ENCODE assay signal across 34 cellular contexts in the genomic region with DNA sequence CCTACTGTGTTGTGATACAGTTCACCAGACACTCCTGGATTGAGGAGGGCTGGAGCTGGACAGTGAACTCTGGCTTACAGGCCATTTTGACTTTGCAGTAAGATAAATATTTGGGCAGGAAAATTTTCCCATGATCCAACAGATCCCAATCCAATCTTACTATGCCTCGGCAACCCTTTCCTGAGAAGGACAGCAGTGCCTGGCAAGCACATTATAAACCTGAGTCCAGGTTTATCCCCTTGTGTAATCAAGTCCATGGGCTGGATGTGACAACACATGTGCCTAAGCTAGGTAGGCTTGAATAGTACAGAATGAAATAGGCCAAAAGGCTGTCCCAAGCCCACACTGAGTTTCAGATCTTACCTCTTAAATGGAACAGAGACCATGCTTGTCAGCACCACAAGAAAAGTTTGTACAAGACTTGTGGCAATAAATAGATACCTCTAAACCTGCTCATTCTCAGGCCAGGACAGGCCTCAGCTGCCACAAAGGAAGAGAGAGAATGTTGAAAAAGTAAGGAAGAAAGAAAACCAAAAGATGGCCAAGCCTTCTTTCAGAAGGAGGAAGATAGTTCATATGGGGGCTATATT. TPM values are rescaled to one million over a fixed set of nuclear protein-coding genes. Genes with fewer than 3 reads are reported as not detected.
DNase-seq lines count a peak whose midpoint lies in the region; ATAC-seq, FAIRE-seq and TF ChIP-seq lines count a peak whose summit lies in the region.
"Had no signal": no experiment of that assay in that cellular context is flagged by ENCODE, and none has a peak within 500 bp of the region (broad histone marks: within the 10 kb centered on the region; RNA-seq: fewer than 3 reads in every experiment).

No MANE protein-coding gene starts in this region.

- H3K9ac ChIP-seq in GM23248: no peak overlapping the region

- CTCF ChIA-PET in activated CD8-positive, alpha-beta T cell treated with anti-CD3 and anti-CD28 coated beads for 36 hours (lab: Charles Lee): interaction anchor here (0.6 to 3.4 kb wide), 24 partner anchors 11 to 579 kb away, joined by 3 to 50 read pairs (median 4); partner anchors contain the start of genes BORCS5 and DUSP16
- CTCF ChIA-PET in activated CD8-positive, alpha-beta T cell treated with anti-CD3 and anti-CD28 coated beads, Interleukin-2, amount 10 ng/mL, durations not matched to agents 7 days and 5 days (lab: Charles Lee): interaction anchor here (1.0 to 3.1 kb wide), 16 partner anchors 9 to 289 kb away, joined by 3 to 21 read pairs (median 4); partner anchors contain the start of gene DUSP16

- no peak for DNase-seq in activated CD8-positive, alpha-beta T cell treated with anti-CD3 and anti-CD28 coated beads for 36 hours
- no peak for DNase-seq in activated CD8-positive, alpha-beta T cell treated with anti-CD3 and anti-CD28 coated beads, Interleukin-2, amount 10 ng/mL, durations not matched to agents 7 days and 5 days
- DNase-seq in GM23248: no peak
- no peak for DNase-seq in urothelium cell line (ENCODE audit: low spot score)
- no peak for DNase-seq in left colon
- no peak for DNase-seq in gastrocnemius medialis
- DNase-seq: 8988T; activated CD4-positive, alpha-beta T cell treated with anti-CD3 and anti-CD28 coated beads, Interleukin-2, amount 50 U/mL, for 4 hours; activated effector memory CD4-positive, alpha-beta T cell treated with Interleukin-2 at 50 U/mL for 16 hours; activated naive CD8-positive, alpha-beta T cell treated with anti-CD3 and anti-CD28 coated beads for 36 hours; AML-193; aorta; CD4-positive, alpha-beta T cell; cortex of kidney; effector memory CD8-positive, alpha-beta T cell; GOT3; KBM-7; MG63; NCI-H2081; NCI-H226; SIG-M5; sigmoid colon; stimulated activated naive CD4-positive, alpha-beta T cell; T1000 had no signal

- 59 to 80% methylated on average over 1 of the region's 1 CpG for WGBS in GM23248 (ENCODE audit: low coverage in 1 of 2, low lambda C conversion rate in 2 of 2, missing lambda C conversion rate in 2 of 2), 2 experiments

- H3K27ac Mint-ChIP-seq in activated CD8-positive, alpha-beta T cell treated with anti-CD3 and anti-CD28 coated beads for 36 hours: peak overlapping the region; percentile 2
- H3K27ac Mint-ChIP-seq in activated CD8-positive, alpha-beta T cell treated with anti-CD3 and anti-CD28 coated beads, Interleukin-2, amount 10 ng/mL, durations not matched to agents 7 days and 5 days: no peak overlapping the region
- peak overlapping the region; percentile 45 for H3K27ac Mint-ChIP-seq in activated T-helper 17 cell treated with anti-CD3 and anti-CD28 coated beads, Interleukin-2, amount 50 U/mL, for 72 hours
- H3K27ac Mint-ChIP-seq: effector memory CD8-positive, alpha-beta T cell had no signal

- no peak overlapping the region for H2AFZ ChIP-seq in GM23248
- H2AFZ ChIP-seq: hepatocyte had no signal

- no peak overlapping the region for H3K4me3 Mint-ChIP-seq in activated CD8-positive, alpha-beta T cell treated with anti-CD3 and anti-CD28 coated beads for 36 hours
- H3K4me3 Mint-ChIP-seq in activated CD8-positive, alpha-beta T cell treated with anti-CD3 and anti-CD28 coated beads, Interleukin-2, amount 10 ng/mL, durations not matched to agents 7 days and 5 days: no peak overlapping the region
- no peak overlapping the region for H3K4me3 Mint-ChIP-seq in activated T-helper 17 cell treated with anti-CD3 and anti-CD28 coated beads, Interleukin-2, amount 50 U/mL, for 72 hours
- H3K4me3 Mint-ChIP-seq: activated naive CD8-positive, alpha-beta T cell treated with anti-CD3 and anti-CD28 coated beads for 36 hours; CD4-positive, alpha-beta T cell; effector memory CD8-positive, alpha-beta T cell had no signal

- FAIRE-seq in urothelium cell line (lab: Jason Lieb, UNC): peak; percentile 13
- FAIRE-seq: RCC 7860 had no signal

- peaks cover 13% of the 10 kb centered on the region for H3F3A ChIP-seq in GM23248 (ENCODE audit: insufficient read depth)

- peaks cover 17% of the 10 kb centered on the region for H3K4me1 Mint-ChIP-seq in activated CD8-positive, alpha-beta T cell treated with anti-CD3 and anti-CD28 coated beads for 36 hours (ENCODE audit: low read depth)
- H3K4me1 Mint-ChIP-seq in activated CD8-positive, alpha-beta T cell treated with anti-CD3 and anti-CD28 coated beads, Interleukin-2, amount 10 ng/mL, durations not matched to agents 7 days and 5 days (ENCODE audit: low read depth): peaks cover 6% of the 10 kb centered on the region
- H3K4me1 Mint-ChIP-seq in activated T-helper 17 cell treated with anti-CD3 and anti-CD28 coated beads, Interleukin-2, amount 50 U/mL, for 72 hours: peaks cover 19% of the 10 kb centered on the region

- peaks cover 17% of the 10 kb centered on the region for H3K4me1 ChIP-seq in GM23248 (ENCODE audit: insufficient read depth)
- no peaks in the 10 kb centered on the region for H3K4me1 ChIP-seq in gastrocnemius medialis
- H3K4me1 ChIP-seq: gastroesophageal sphincter, prostate gland, sigmoid colon had no signal

- H3K27me3 ChIP-seq in GM23248 (replicated peaks; ENCODE audit: insufficient read depth) (no peaks in the 10 kb centered on the region), gastrocnemius medialis (no peaks in the 10 kb centered on the region)
- H3K27me3 ChIP-seq: gastroesophageal sphincter, hepatocyte, MG63, sigmoid colon had no signal

- intact Hi-C loops in activated CD8-positive, alpha-beta T cell treated with anti-CD3 and anti-CD28 coated beads for 36 hours (cut with micrococcal nuclease): loop anchor here (10.0 kb wide), 1 partner anchor 88 kb away; no protein-coding TSS in a partner anchor
- intact Hi-C loops in left colon (cut with DNase I, micrococcal nuclease) (no loop called here), gastrocnemius medialis (cut with DNase I; ENCODE audit: low total_unique reads) (loop anchor here (5.0 kb wide), 1 partner anchor 56 kb away; no protein-coding TSS in a partner anchor)

- H3K4me2 ChIP-seq in GM23248 (ENCODE audit: unreplicated experiment): no peak overlapping the region
- H3K4me2 ChIP-seq: hepatocyte had no signal

- no peaks in the 10 kb centered on the region for H3K27me3 Mint-ChIP-seq in activated CD8-positive, alpha-beta T cell treated with anti-CD3 and anti-CD28 coated beads for 36 hours
- H3K27me3 Mint-ChIP-seq in activated CD8-positive, alpha-beta T cell treated with anti-CD3 and anti-CD28 coated beads, Interleukin-2, amount 10 ng/mL, durations not matched to agents 7 days and 5 days (ENCODE audit: low read depth): no peaks in the 10 kb centered on the region
- H3K27me3 Mint-ChIP-seq in activated T-helper 17 cell treated with anti-CD3 and anti-CD28 coated beads, Interleukin-2, amount 50 U/mL, for 72 hours: no peaks in the 10 kb centered on the region
- H3K27me3 Mint-ChIP-seq: activated naive CD8-positive, alpha-beta T cell treated with anti-CD3 and anti-CD28 coated beads for 36 hours; CD4-positive, alpha-beta T cell; effector memory CD8-positive, alpha-beta T cell had no signal

- TF ChIP-seq CTCF in activated CD8-positive, alpha-beta T cell treated with anti-CD3 and anti-CD28 coated beads for 36 hours (IDR thresholded peaks at IDR 0.05): no peak
- no peak for TF ChIP-seq CTCF in gastrocnemius medialis (IDR thresholded peaks at IDR 0.05 in 4 of 5, conservative IDR thresholded peaks at IDR 0.05 in 1 of 5)

- in situ Hi-C loops in GM23248 (cut with MboI): no loop called here
- in situ Hi-C loops in gastrocnemius medialis (cut with MboI; ENCODE audit: low sequenced_read_pairs in 4 of 4): no loop called here

- H3K36me3 Mint-ChIP-seq in activated CD8-positive, alpha-beta T cell treated with anti-CD3 and anti-CD28 coated beads for 36 hours (ENCODE audit: low read depth): peaks cover 33% of the 10 kb centered on the region
- peaks cover 62% of the 10 kb centered on the region for H3K36me3 Mint-ChIP-seq in activated CD8-positive, alpha-beta T cell treated with anti-CD3 and anti-CD28 coated beads, Interleukin-2, amount 10 ng/mL, durations not matched to agents 7 days and 5 days (ENCODE audit: low read depth)
- peaks cover 48% of the 10 kb centered on the region for H3K36me3 Mint-ChIP-seq in activated T-helper 17 cell treated with anti-CD3 and anti-CD28 coated beads, Interleukin-2, amount 50 U/mL, for 72 hours (ENCODE audit: low read depth)

- H4K20me1 ChIP-seq in GM23248 (ENCODE audit: insufficient read depth): no peaks in the 10 kb centered on the region

- peaks cover 3% of the 10 kb centered on the region for H3K9me3 ChIP-seq in GM23248 (ENCODE audit: low read depth)
- H3K9me3 ChIP-seq in gastrocnemius medialis: peaks cover 0 to 11% (median 8%) of the 10 kb centered on the region in 3 donors
- H3K9me3 ChIP-seq: prostate gland had no signal

- H3K4me3 ChIP-seq in GM23248 (no peak overlapping the region), gastrocnemius medialis (no peak overlapping the region)
- H3K4me3 ChIP-seq: gastroesophageal sphincter, hepatocyte, MG63, prostate gland, sigmoid colon had no signal

- H3K9me3 Mint-ChIP-seq in activated CD8-positive, alpha-beta T cell treated with anti-CD3 and anti-CD28 coated beads for 36 hours: peaks cover 33% of the 10 kb centered on the region
- H3K9me3 Mint-ChIP-seq in activated CD8-positive, alpha-beta T cell treated with anti-CD3 and anti-CD28 coated beads, Interleukin-2, amount 10 ng/mL, durations not matched to agents 7 days and 5 days (ENCODE audit: insufficient read depth): peaks cover 35% of the 10 kb centered on the region
- H3K9me3 Mint-ChIP-seq in activated T-helper 17 cell treated with anti-CD3 and anti-CD28 coated beads, Interleukin-2, amount 50 U/mL, for 72 hours: peaks cover 26% of the 10 kb centered on the region

- POLR2A ChIA-PET in activated CD8-positive, alpha-beta T cell treated with anti-CD3 and anti-CD28 coated beads for 36 hours (lab: Charles Lee): interaction anchor here (1.3 kb wide), 1 partner anchor 62 kb away, joined by 3 read pairs; no protein-coding TSS in a partner anchor
- POLR2A ChIA-PET in activated CD8-positive, alpha-beta T cell treated with anti-CD3 and anti-CD28 coated beads, Interleukin-2, amount 10 ng/mL, durations not matched to agents 7 days and 5 days (lab: Charles Lee): interaction anchor here (1.4 to 1.9 kb wide), 2 partner anchors 69 to 79 kb away, joined by 3 to 11 read pairs; no protein-coding TSS in a partner anchor

- H3K27ac ChIP-seq in GM23248 (peak overlapping the region; percentile 84), gastrocnemius medialis (no peak overlapping the region)
- H3K27ac ChIP-seq: gastroesophageal sphincter, hepatocyte, prostate gland, sigmoid colon had no signal

- H3K36me3 ChIP-seq in GM23248 (ENCODE audit: low read depth) (peaks cover 6% of the 10 kb centered on the region), gastrocnemius medialis (peaks cover 0 to 22% of the 10 kb centered on the region in 2 donors)
- H3K36me3 ChIP-seq: prostate gland had no signal

- H3K79me2 ChIP-seq in GM23248 (ENCODE audit: insufficient read depth): no peaks in the 10 kb centered on the region
- H3K79me2 ChIP-seq: hepatocyte had no signal

- ATAC-seq in activated CD8-positive, alpha-beta T cell treated with anti-CD3 and anti-CD28 coated beads for 36 hours: no peak
- ATAC-seq in activated CD8-positive, alpha-beta T cell treated with anti-CD3 and anti-CD28 coated beads, Interleukin-2, amount 10 ng/mL, durations not matched to agents 7 days and 5 days: no peak
- peak; percentile 12 for ATAC-seq in activated T-helper 17 cell treated with anti-CD3 and anti-CD28 coated beads, Interleukin-2, amount 50 U/mL, for 72 hours (replicated peaks)
- ATAC-seq in GM21825 (IDR thresholded peaks at IDR 0.05; ENCODE audit: unreplicated experiment) (no peak), left colon (no peak), gastrocnemius medialis (no peak)
- ATAC-seq: gastroesophageal sphincter had no signal

- no peak for TF ChIP-seq POLR2A in gastrocnemius medialis (IDR thresholded peaks at IDR 0.05)

- no peaks in the 10 kb centered on the region for H3K9me2 ChIP-seq in GM23248 (ENCODE audit: insufficient read depth)

RNA-seq across cellular contexts. Expression of gene CREBL2, which starts 34.9 kb away (rescaled TPM):
- total RNA-seq in activated CD8-positive, alpha-beta T cell treated with anti-CD3 and anti-CD28 coated beads for 36 hours: 10 to 100 TPM; 12.7 to 14.9 TPM
- 10 to 100 TPM; 13.2 to 14.3 TPM for total RNA-seq in activated CD8-positive, alpha-beta T cell treated with anti-CD3 and anti-CD28 coated beads, Interleukin-2, amount 10 ng/mL, durations not matched to agents 7 days and 5 days
- 38.4 and 41.4 TPM in 2 replicates for total RNA-seq in GM23248 (2014; rRNA removed; shearing (Covaris generic))
- polyA plus RNA-seq in GM23248 (2016; fragmentation: Nextera tagmentation; extraction: Ambion mirVana): 23.4 and 25.4 TPM in 2 replicates
- total RNA-seq in activated T-helper 17 cell treated with anti-CD3 and anti-CD28 coated beads, Interleukin-2, amount 50 U/mL, for 72 hours: 10 to 100 TPM; 19.5 to 25.2 TPM
- 10 to 100 TPM; 25.6 to 28.1 TPM for total RNA-seq in left colon
- total RNA-seq in gastrocnemius medialis: 10 to 100 TPM in 3 of 4 donors, 1 to 10 TPM in 1; 6.3 to 13.6 (median 10.3) TPM

RNA-seq across cellular contexts. Expression of gene GPR19, which starts 49.4 kb away (rescaled TPM):
- 10 to 100 TPM; 17.3 to 17.6 TPM for total RNA-seq in activated CD8-positive, alpha-beta T cell treated with anti-CD3 and anti-CD28 coated beads for 36 hours
- total RNA-seq in activated CD8-positive, alpha-beta T cell treated with anti-CD3 and anti-CD28 coated beads, Interleukin-2, amount 10 ng/mL, durations not matched to agents 7 days and 5 days: 10 to 100 TPM in 1 of 2 experiments, 1 to 10 TPM in 1; 7.9 to 11.0 TPM
- not detected in 2 replicates for total RNA-seq in GM23248 (2014; rRNA removed; shearing (Covaris generic))
- 0.18 TPM in 1 of 2 replicates, not detected in the other for polyA plus RNA-seq in GM23248 (2016; fragmentation: Nextera tagmentation; extraction: Ambion mirVana)
- 10 to 100 TPM; 25.2 to 32.7 TPM for total RNA-seq in activated T-helper 17 cell treated with anti-CD3 and anti-CD28 coated beads, Interleukin-2, amount 50 U/mL, for 72 hours
- total RNA-seq in left colon: under 1 TPM; 0.34 to 0.37 TPM
- not detected for total RNA-seq in gastrocnemius medialis
- total RNA-seq: cardiac septum, mesenteric fat pad, myocyte, prostate gland, ureter had no signal

Comparison
In these comparisons a context has a peak if more than half of its experiments do, and no peak if none do; other contexts are left out.
1. intact Hi-C loops: an anchor here in activated CD8-positive, alpha-beta T cell treated with anti-CD3 and anti-CD28 coated beads for 36 hours (10.0 kb wide) and gastrocnemius medialis (5.0 kb wide); none called in left colon.